ENCODE assay signal across 28 cellular contexts in the genomic region with DNA sequence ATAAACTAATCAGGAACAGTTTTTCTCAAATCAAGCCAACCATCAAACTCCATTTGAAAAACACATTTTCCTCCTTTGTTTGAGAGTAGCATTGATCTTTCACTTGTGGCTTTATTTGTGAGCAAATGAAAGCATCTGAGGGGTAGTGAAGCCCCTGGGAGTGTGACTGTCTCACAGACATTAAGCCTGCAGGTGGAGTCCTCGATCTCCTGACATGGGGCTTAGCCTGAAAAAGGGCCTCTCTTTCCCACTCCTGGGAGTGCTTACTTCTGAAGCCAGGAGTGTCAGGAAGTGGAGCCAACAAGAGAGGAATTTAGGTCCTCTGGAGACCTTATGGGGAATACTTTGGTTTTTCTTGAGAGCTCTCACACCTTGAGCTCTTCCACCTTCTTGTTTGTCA.
"Had no signal": no experiment of that assay in that cellular context is flagged by ENCODE, and none has a peak within 500 bp of the region (broad histone marks: within the 10 kb centered on the region; RNA-seq: fewer than 3 reads in every experiment).

No MANE protein-coding gene starts in this region.

- H3K27ac Mint-ChIP-seq: activated CD8-positive, alpha-beta T cell treated with anti-CD3 and anti-CD28 coated beads for 36 hours; activated naive CD4-positive, alpha-beta T cell treated with anti-CD3 and anti-CD28 coated beads for 36 hours; activated naive CD4-positive, alpha-beta T cell treated with anti-CD3 and anti-CD28 coated beads, Interleukin-2, amount 50 U/mL, for 72 hours; activated T-cell treated with anti-CD3 and anti-CD28 coated beads, Interleukin-2, amount 50 U/mL, for 24 hours; activated T-helper 1 cell treated with anti-CD3 and anti-CD28 coated beads, Interleukin-12 subunit alpha, Interleukin-12 subunit beta, Interleukin-2, Interleukin-4 antibody, amounts not matched to agents 30 ng/mL and 10 ng/mL and 1 ng/mL, durations not matched to agents 14 hours and 24 hours and 36 hours; T-helper 1 cell treated with Interleukin-12 subunit alpha and Interleukin-12 subunit beta and Interleukin-4 antibody, amounts not matched to agents 30 μg/mL and 1 μg/mL, for 36 hours; T-helper 2 cell treated with Interferon-gamma antibody and Interleukin-4, amounts not matched to agents 5 μg/mL and 100 μg/mL, for 36 hours had no signal

- DNase-seq: activated CD4-positive, alpha-beta T cell treated with anti-CD3 and anti-CD28 coated beads for 1 hour; activated CD4-positive, alpha-beta T cell treated with anti-CD3 and anti-CD28 coated beads for 48 hours; activated CD4-positive, alpha-beta T cell treated with anti-CD3 and anti-CD28 coated beads, Interleukin-2, amount 50 U/mL, for 4 hours; activated CD4-positive, CD25-positive, alpha-beta regulatory T cell; activated CD8-positive, alpha-beta T cell treated with anti-CD3 and anti-CD28 coated beads for 36 hours; activated gamma-delta T cell treated with Interleukin-2 at 50 U/mL for 16 hours; activated naive CD4-positive, alpha-beta T cell treated with anti-CD3 and anti-CD28 coated beads for 36 hours; activated T-cell treated with anti-CD3 and anti-CD28 coated beads, Interleukin-2, amount 50 U/mL, for 24 hours; adrenal gland; body of pancreas; NCI-H1105; NCI-H1417 treated with DMSO at 0.1 percent for 48 hours; NCI-H187 treated with DMSO at 0.1 percent for 48 hours; NCI-H2081; NCI-H226; NCI-H446 treated with DMSO at 0.1 percent for 48 hours; NCI-H524; NCI-H69; NCI-H82; SHP77; SJCRH30 had no signal

- H3K36me3 ChIP-seq: adrenal gland, breast epithelium, SJCRH30 had no signal

- H3K9me3 ChIP-seq: body of pancreas, SJCRH30 had no signal

- H3K27ac ChIP-seq: adrenal gland, body of pancreas, breast epithelium, SJCRH30, SK-N-MC had no signal

- H3K27me3 ChIP-seq: adrenal gland, body of pancreas, breast epithelium, SJCRH30 had no signal

- ATAC-seq: activated CD8-positive, alpha-beta T cell treated with anti-CD3 and anti-CD28 coated beads for 36 hours; activated naive CD4-positive, alpha-beta T cell treated with anti-CD3 and anti-CD28 coated beads, Interleukin-2, amount 50 U/mL, for 72 hours; body of pancreas; Panc1 had no signal

- H3K4me3 ChIP-seq: adrenal gland, body of pancreas, breast epithelium, SJCRH30, SK-N-MC had no signal

- H3K4me1 ChIP-seq: adrenal gland, body of pancreas, breast epithelium, SJCRH30 had no signal

- H3K4me3 Mint-ChIP-seq: activated CD8-positive, alpha-beta T cell treated with anti-CD3 and anti-CD28 coated beads for 36 hours; activated naive CD4-positive, alpha-beta T cell treated with anti-CD3 and anti-CD28 coated beads for 36 hours; activated T-cell treated with anti-CD3 and anti-CD28 coated beads, Interleukin-2, amount 50 U/mL, for 24 hours; activated T-helper 1 cell treated with anti-CD3 and anti-CD28 coated beads, Interleukin-12 subunit alpha, Interleukin-12 subunit beta, Interleukin-2, Interleukin-4 antibody, amounts not matched to agents 30 ng/mL and 10 ng/mL and 1 ng/mL, durations not matched to agents 14 hours and 24 hours and 36 hours; T-helper 1 cell treated with Interleukin-12 subunit alpha and Interleukin-12 subunit beta and Interleukin-4 antibody, amounts not matched to agents 30 μg/mL and 1 μg/mL, for 36 hours; T-helper 2 cell treated with Interferon-gamma antibody and Interleukin-4, amounts not matched to agents 5 μg/mL and 100 μg/mL, for 36 hours had no signal
